In the genomic region with DNA sequence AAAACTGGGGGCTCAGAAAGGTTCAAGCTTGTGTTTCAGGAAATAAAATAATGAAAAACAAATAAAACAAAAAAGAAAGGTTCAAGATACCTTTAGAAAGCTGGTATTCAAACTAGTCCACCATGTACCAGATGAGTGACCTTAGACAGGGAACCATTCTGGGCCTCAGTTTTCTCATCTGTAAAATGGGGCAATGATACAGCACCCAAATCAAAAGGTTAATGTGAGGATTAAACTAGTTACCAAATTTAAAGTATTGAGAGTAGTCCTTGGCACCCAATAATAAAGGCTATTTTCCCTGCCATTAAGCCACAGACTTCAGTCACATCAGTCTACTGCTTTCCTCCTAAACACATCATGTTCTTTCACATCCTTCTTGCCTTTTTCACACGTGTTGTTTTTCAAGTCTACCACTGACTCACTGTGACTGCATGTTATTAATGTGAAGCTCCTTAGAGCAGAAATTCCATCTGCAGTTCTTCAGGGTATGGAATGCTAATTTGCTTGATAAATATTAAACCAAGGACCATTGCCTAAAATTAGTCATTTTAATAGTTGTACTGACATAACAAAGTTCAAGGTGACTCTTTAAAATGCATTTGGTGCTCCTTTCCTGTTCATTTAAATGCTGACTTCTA, we compare ENCODE assay signal across 1 cellular context.
TF ChIP-seq lines count a peak whose summit lies in the region.

No MANE protein-coding gene starts in this region.

TF ChIP-seq in SK-N-SH, 30 proteins besides CTCF, POLR2A, EP300 and RAD21 (continued from another document):
- TF ChIP-seq CHD2 (IDR thresholded peaks at IDR 0.05; ENCODE audit: low read length, partially characterized antibody) = no peak
- TF ChIP-seq SIN3A (IDR thresholded peaks at IDR 0.05; ENCODE audit: borderline replicate concordance, low read depth, low read length) = no peak
- TF ChIP-seq EZH2phosphoT487 (IDR thresholded peaks at IDR 0.05; ENCODE audit: borderline replicate concordance, low read depth) = no peak
- TF ChIP-seq MXI1 (IDR thresholded peaks at IDR 0.05; ENCODE audit: low read depth, low read length) = no peak
- no peak for TF ChIP-seq YY1 (IDR thresholded peaks at IDR 0.05; ENCODE audit: low read depth)
- TF ChIP-seq FOXJ3 (CRISPR knock-in tag; IDR thresholded peaks at IDR 0.05) = no peak
